In the genomic region with DNA sequence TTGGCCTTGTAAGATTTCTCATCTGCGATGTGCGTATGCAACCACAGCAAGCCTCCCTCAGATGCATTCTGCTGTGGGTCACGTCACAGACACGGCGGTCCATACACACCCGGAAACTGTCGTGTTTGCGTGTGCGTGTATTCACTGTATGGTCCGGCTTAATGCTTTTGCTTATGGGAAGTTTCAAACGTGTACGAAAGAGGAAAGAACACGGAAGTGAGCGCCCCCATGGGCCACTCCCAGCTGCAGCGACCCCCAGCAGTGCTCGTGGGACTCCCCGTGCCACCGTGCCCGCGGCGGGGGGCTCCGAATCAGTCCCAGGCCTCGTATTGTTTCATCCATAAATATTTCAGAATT, we compare ENCODE assay signal across 9 cellular contexts. TPM values are rescaled to one million over a fixed set of nuclear protein-coding genes. Genes with fewer than 3 reads are reported as not detected.
DNase-seq lines count a peak whose midpoint lies in the region; ATAC-seq and TF ChIP-seq lines count a peak whose summit lies in the region.
"Had no signal": no experiment of that assay in that cellular context is flagged by ENCODE, and none has a peak within 500 bp of the region (broad histone marks: within the 10 kb centered on the region; RNA-seq: fewer than 3 reads in every experiment).

No MANE protein-coding gene starts in this region.

- H3K4me1 ChIP-seq in esophagus (ENCODE audit: control insufficient read depth in 2 of 2, insufficient read depth in 2 of 2, low read length in 1 of 2) (peaks cover 0 to 9% of the 10 kb centered on the region in 2 donors), spleen (peaks cover 20 to 73% (median 44%) of the 10 kb centered on the region in 6 donors), thyroid gland (peaks cover 3 to 12% of the 10 kb centered on the region in 2 donors)
- H3K4me1 ChIP-seq: SJSA1 had no signal

- peaks cover 0 to 3% (median 2%) of the 10 kb centered on the region in 3 donors for H3K9me3 Mint-ChIP-seq in IgD-negative memory B cell

- H3K4me3 ChIP-seq in esophagus (ENCODE audit: low read depth in 1 of 2, low read length in 2 of 2) (peak overlapping the region; percentile 31 to 36), spleen (peak overlapping the region in 6 of 8 donors; percentile 8 to 61 (median 18)), thyroid gland (replicated peaks in 1 of 3) (no peak overlapping the region)
- H3K4me3 ChIP-seq: SJSA1 had no signal

- H3K36me3 ChIP-seq in esophagus (ENCODE audit: control insufficient read depth in 2 of 2, insufficient read depth in 2 of 2, low read length in 1 of 2) (peaks cover 0 to 12% of the 10 kb centered on the region in 2 donors), spleen (peaks cover 0 to 43% (median 24%) of the 10 kb centered on the region in 6 donors), thyroid gland (peaks cover 5 to 10% of the 10 kb centered on the region in 2 donors)
- H3K36me3 ChIP-seq: SJSA1 had no signal

- TF ChIP-seq CTCF in spleen (IDR thresholded peaks at IDR 0.05 in 8 of 11, conservative IDR thresholded peaks at IDR 0.05 in 3 of 11): peak in 1 of 11 experiments; percentile 7
- no peak for TF ChIP-seq CTCF in thyroid gland (IDR thresholded peaks at IDR 0.05)

- H3K36me3 Mint-ChIP-seq in IgD-negative memory B cell: no peaks in the 10 kb centered on the region

- H3K27ac ChIP-seq in esophagus (ENCODE audit: low read depth in 2 of 2, low read length in 1 of 2) (peak overlapping the region; percentile 24 to 60), spleen (peak overlapping the region in 7 of 8 donors; percentile 22 to 76 (median 62)), thyroid gland (no peak overlapping the region)
- H3K27ac ChIP-seq: SJSA1 had no signal

- intact Hi-C loops in spleen (cut with DNase I; ENCODE audit: low total_unique reads) (no loop called here), thyroid gland (cut with DNase I) (no loop called here)

- peaks cover 5 to 15% (median 6%) of the 10 kb centered on the region in 3 donors for H3K4me1 Mint-ChIP-seq in IgD-negative memory B cell

- no peaks in the 10 kb centered on the region for H3K27me3 ChIP-seq in esophagus (ENCODE audit: control insufficient read depth in 1 of 2, insufficient read depth in 2 of 2, low read length in 2 of 2)
- H3K27me3 ChIP-seq in spleen (replicated peaks in 1 of 7): peaks cover 0 to 53% (median 5%) of the 10 kb centered on the region in 7 donors
- H3K27me3 ChIP-seq in thyroid gland: no peaks in the 10 kb centered on the region

- peaks cover 13% of the 10 kb centered on the region for H3K27me3 Mint-ChIP-seq in IgD-negative memory B cell

- H3K27ac Mint-ChIP-seq in IgD-negative memory B cell: peak overlapping the region; percentile 12 to 93 (median 93)

- ATAC-seq in HG03025 (IDR thresholded peaks at IDR 0.05; ENCODE audit: low FRiP score, unreplicated experiment): no peak

- peak overlapping the region; percentile 35 to 92 (median 83) for H3K4me3 Mint-ChIP-seq in IgD-negative memory B cell

- peak; percentile 62 for DNase-seq in NCI-H2171 treated with DMSO at 0.1 percent for 48 hours (lab: John Stamatoyannopoulos, UW)
- no peak for DNase-seq in NCI-H2171 (lab: John Stamatoyannopoulos, UW)
- peak; percentile 72 for DNase-seq in spleen
- no peak for DNase-seq in anterior cingulate cortex (lab: John Stamatoyannopoulos, UW)
- DNase-seq in thyroid gland: no peak

- no peak for TF ChIP-seq POLR2A in spleen (IDR thresholded peaks at IDR 0.05)
- no peak for TF ChIP-seq POLR2A in thyroid gland (IDR thresholded peaks at IDR 0.05)

- H3K9me3 ChIP-seq in esophagus (ENCODE audit: control insufficient read depth in 2 of 2, insufficient read depth in 1 of 2, low read depth in 1 of 2, low read length in 1 of 2) (no peaks in the 10 kb centered on the region), spleen (no peaks in the 10 kb centered on the region), thyroid gland (no peaks in the 10 kb centered on the region)
- H3K9me3 ChIP-seq: SJSA1 had no signal

- WGBS in esophagus, 2 donors: 40 to 52% methylated on average over 23 of the region's 23 CpGs
- 39 to 81% (median 54%) methylated on average over 23 of the region's 23 CpGs for WGBS in spleen, 5 donors
- WGBS in thyroid gland, 2 donors: 79 to 90% methylated on average over 23 of the region's 23 CpGs

RNA-seq across cellular contexts. Expression of a gene that starts 10.2 kb away (rescaled TPM):
- polyA plus RNA-seq in IgD-negative memory B cell (0.10 TPM), esophagus (10 to 100 TPM; 12.5 to 15.6 TPM), spleen (10 to 100 TPM; 12.6 to 30.3 (median 15.0) TPM)
- total RNA-seq in spleen (100 to 1,000 TPM in 2 of 7 donors, 10 to 100 TPM in 5; 34.7 to 119 (median 79.8) TPM), thyroid gland (10 to 100 TPM in 3 of 4 donors, 1 to 10 TPM in 1; 6.6 to 14.9 (median 11.5) TPM)

RNA-seq across cellular contexts. Expression of a gene that starts 25.9 kb away (rescaled TPM):
- polyA plus RNA-seq in IgD-negative memory B cell (24.5 TPM), esophagus (1 to 10 TPM; 6.4 to 8.7 TPM), spleen (1 to 10 TPM; 7.6 to 8.7 (median 8.5) TPM)
- total RNA-seq in spleen (10 to 100 TPM; 24.8 to 41.2 (median 27.4) TPM), thyroid gland (10 to 100 TPM; 26.9 to 38.4 (median 27.7) TPM)

Comparison
In these comparisons a context has a peak if more than half of its experiments do, and no peak if none do; other contexts are left out.
1. DNase-seq: peak in NCI-H2171 treated with DMSO at 0.1 percent for 48 hours (single experiment) and spleen (single experiment); none in NCI-H2171 (single experiment), anterior cingulate cortex (0 of 58) and thyroid gland (0 of 2).
2. H3K27ac ChIP-seq: peak in esophagus (2 of 2) and spleen (7 of 8); none in thyroid gland (0 of 3).
3. H3K4me3 ChIP-seq: peak in esophagus (2 of 2) and spleen (6 of 8); none in thyroid gland (0 of 3).
4. RNA of a gene that starts 10.2 kb away (polyA plus RNA-seq): 12.5 to 15.6 TPM in esophagus and 12.6 to 30.3 TPM in spleen; 0.10 TPM in IgD-negative memory B cell (single experiment); every median in the first group is over 10 times any median in the second.